Comparison of ENCODE assay signal across 8 cellular contexts in genomic region chr9:89317282-89317681, GRCh38. TPM values are rescaled to one million over a fixed set of nuclear protein-coding genes. Genes with fewer than 3 reads are reported as not detected.
A peak's percentile ranks its signal among the peaks of the same experiment; 100 is the strongest.
DNase-seq lines count a peak whose midpoint lies in the region; ATAC-seq, FAIRE-seq and TF ChIP-seq lines count a peak whose summit lies in the region.

No MANE protein-coding gene starts in this region.

- CTCF ChIA-PET in GM12878 (lab: Yijun Ruan, JAX), result interaction anchor here (2.0 kb wide), 1 partner anchor 231 kb away, joined by 8 read pairs; no protein-coding TSS in a partner anchor

- no peak for ATAC-seq in GM12878
- no peak for ATAC-seq in GM21360 (IDR thresholded peaks at IDR 0.05; ENCODE audit: unreplicated experiment)
- ATAC-seq in HG03039 (IDR thresholded peaks at IDR 0.05; ENCODE audit: unreplicated experiment), result no peak
- no peak for ATAC-seq in GM18498 (IDR thresholded peaks at IDR 0.05; ENCODE audit: unreplicated experiment)
- ATAC-seq in HG02642 (IDR thresholded peaks at IDR 0.05; ENCODE audit: poor library complexity, unreplicated experiment), result no peak

- H3K4me1 ChIP-seq in KMS-11 (ENCODE audit: low read depth, poor library complexity, severe bottlenecking) (peaks cover 80% of the 10 kb centered on the region), GM12878 (ENCODE audit: control insufficient read depth, insufficient read depth, low read length) (peaks cover 8% of the 10 kb centered on the region)

- peak overlapping the region; percentile 86; the same call in 1 of the 2 replicates for H3K9ac ChIP-seq in KMS-11
- peak overlapping the region; percentile 91 for H3K9ac ChIP-seq in GM12878 (ENCODE audit: control insufficient read depth, insufficient read depth, low read length)

- H3K4me1 Mint-ChIP-seq in nephron progenitor cell, result peaks cover 87% of the 10 kb centered on the region

- in situ Hi-C loops in GM12878 (cut with MboI), result loop anchor here (25.0 kb wide), 1 partner anchor 1755 kb away; no protein-coding TSS in a partner anchor

- no peaks in the 10 kb centered on the region for H3K9me3 Mint-ChIP-seq in nephron progenitor cell

- H3K79me2 ChIP-seq in KMS-11 (ENCODE audit: insufficient read depth, low read depth) (peaks cover 90% of the 10 kb centered on the region), GM12878 (ENCODE audit: control insufficient read depth, insufficient read depth, low read length) (peaks cover 92% of the 10 kb centered on the region)

- H3K36me3 Mint-ChIP-seq in nephron progenitor cell (ENCODE audit: low read depth), result peaks cover 50% of the 10 kb centered on the region

- POLR2A ChIA-PET in GM12878 (lab: Charles Lee), result no interaction called here

- peak; percentile 27 for DNase-seq in ELF-1 (ENCODE audit: low read depth, low spot score)
- no peak for DNase-seq in GM12878 (ENCODE audit: low read depth, low spot score)
- DNase-seq in nephron progenitor cell, result no peak

- intact Hi-C loops in GM12878 (cut with micrococcal nuclease; ENCODE audit: unreplicated experiment), result loop anchor here (5.0 to 10.0 kb wide), 4 partner anchors 90 to 1485 kb away; partner anchors contain the start of genes SEMA4D and SYK

- peak overlapping the region; percentile 82 for H3K4me3 Mint-ChIP-seq in nephron progenitor cell

- peaks cover 25% of the 10 kb centered on the region for H4K20me1 ChIP-seq in KMS-11 (ENCODE audit: insufficient read depth)
- no peaks in the 10 kb centered on the region; the same call in 1 of the 2 replicates for H4K20me1 ChIP-seq in GM12878 (ENCODE audit: control insufficient read depth, insufficient read depth)

- H3K27me3 ChIP-seq in KMS-11 (ENCODE audit: insufficient read depth, low read depth), result no peaks in the 10 kb centered on the region
- no peaks in the 10 kb centered on the region for H3K27me3 ChIP-seq in GM12878 (replicated peaks in 1 of 2; ENCODE audit: control insufficient read depth in 2 of 2, insufficient read depth in 2 of 2, low read length in 1 of 2)

- no peak for TF ChIP-seq RAD21 in GM12878 (IDR thresholded peaks at IDR 0.05; ENCODE audit: insufficient read depth, low read depth, low read length)

- H3K4me3 ChIP-seq in KMS-11 (IDR thresholded peaks at IDR 0.05; ENCODE audit: insufficient read depth, low read depth, low read length), result no peak overlapping the region
- peak overlapping the region; percentile 74 for H3K4me3 ChIP-seq in GM12878

- H3K27me3 Mint-ChIP-seq in nephron progenitor cell (ENCODE audit: low read depth, poor library complexity), result no peaks in the 10 kb centered on the region

- TF ChIP-seq CTCF in KMS-11 (conservative IDR thresholded peaks at IDR 0.05; ENCODE audit: low read depth, low read length) (no peak), GM12878 (IDR thresholded peaks at IDR 0.05 in 2 of 3, conservative IDR thresholded peaks at IDR 0.05 in 1 of 3; ENCODE audit: control insufficient read depth in 2 of 3, extremely low read depth in 1 of 3, insufficient read depth in 1 of 3, low read depth in 3 of 3, low read length in 3 of 3) (no peak), nephron progenitor cell (IDR thresholded peaks at IDR 0.05) (no peak)

- no TSS peak for BruUV-seq in GM12878 (replicated peaks; lab: Mats Ljungman, UMichigan)

- H3K27ac ChIP-seq in KMS-11 (peak overlapping the region; percentile 91), GM12878 (ENCODE audit: control insufficient read depth, insufficient read depth) (peak overlapping the region; percentile 98)

- H3K27ac Mint-ChIP-seq in nephron progenitor cell, result peak overlapping the region; percentile 92

- no peak for FAIRE-seq in GM12878 (lab: Jason Lieb, UNC)

- H3K9me3 ChIP-seq in GM12878 (replicated peaks; ENCODE audit: control insufficient read depth, insufficient read depth, low read length), result no peaks in the 10 kb centered on the region

- no peak for TF ChIP-seq EP300 in GM12878 (IDR thresholded peaks at IDR 0.05; ENCODE audit: borderline replicate concordance in 1 of 2, control insufficient read depth in 1 of 2, low read depth in 2 of 2, low read length in 2 of 2)

- H3K4me2 ChIP-seq in KMS-11 (peak overlapping the region; percentile 84; the same call in 1 of the 2 replicates), GM12878 (ENCODE audit: control insufficient read depth, insufficient read depth) (peak overlapping the region; percentile 94)

- no peak for TF ChIP-seq POLR2A in GM12878 (IDR thresholded peaks at IDR 0.05; ENCODE audit: low read depth, low read length)

- peaks cover 21% of the 10 kb centered on the region; the same call in 1 of the 2 replicates for H3K36me3 ChIP-seq in KMS-11 (ENCODE audit: insufficient read depth)
- H3K36me3 ChIP-seq in GM12878 (ENCODE audit: control insufficient read depth in 2 of 2, insufficient read depth in 2 of 2, low read length in 1 of 2), result peaks cover 2 to 17% of the 10 kb centered on the region in 2 experiments; a peak in 3 of 4 replicates

- 36% methylated on average over 4 of the region's 4 CpGs for WGBS in GM12878 (ENCODE audit: insufficient coverage, insufficient replicate concordance, low lambda C conversion rate, missing lambda C conversion rate)

- SMC1A ChIA-PET in GM12878 (lab: Charles Lee; ENCODE audit: uncharacterized antibody, unreplicated experiment), result no interaction called here

- H2AFZ ChIP-seq in KMS-11 (ENCODE audit: low read depth) (no peak overlapping the region), GM12878 (ENCODE audit: control insufficient read depth, low read depth, low read length) (no peak overlapping the region)

- RAD21 ChIA-PET in GM12878 (lab: Charles Lee; ENCODE audit: unreplicated experiment), result interaction anchor here (1.0 kb wide), 1 partner anchor 232 kb away, joined by 3 read pairs; no protein-coding TSS in a partner anchor

TF ChIP-seq in GM12878, 131 proteins besides CTCF, POLR2A, EP300 and RAD21:
- TF ChIP-seq RUNX3 (IDR thresholded peaks at IDR 0.05; ENCODE audit: low read length) (no peak), POLR2AphosphoS5 (IDR thresholded peaks at IDR 0.05; ENCODE audit: low read length) (peak; percentile 83), POU2F2 (IDR thresholded peaks at IDR 0.05; ENCODE audit: borderline replicate concordance, low read depth, low read length) (peak; percentile 47; the same call in 1 of the 3 replicates), SMAD5 (IDR thresholded peaks at IDR 0.05; ENCODE audit: low read depth) (0 out of 2 replicates have a peak, but pooled peaks have one; percentile 42), MAX (IDR thresholded peaks at IDR 0.05; ENCODE audit: low read depth, low read length) (no peak), POLR2AphosphoS2 (IDR thresholded peaks at IDR 0.05; ENCODE audit: low read depth, low read length) (0 out of 2 replicates have a peak, but pooled peaks have one; percentile 18), MXI1 (IDR thresholded peaks at IDR 0.05; ENCODE audit: low read depth, low read length) (0 out of 2 replicates have a peak, but pooled peaks have one; percentile 22)
- TF ChIP-seq, protein P1, sequence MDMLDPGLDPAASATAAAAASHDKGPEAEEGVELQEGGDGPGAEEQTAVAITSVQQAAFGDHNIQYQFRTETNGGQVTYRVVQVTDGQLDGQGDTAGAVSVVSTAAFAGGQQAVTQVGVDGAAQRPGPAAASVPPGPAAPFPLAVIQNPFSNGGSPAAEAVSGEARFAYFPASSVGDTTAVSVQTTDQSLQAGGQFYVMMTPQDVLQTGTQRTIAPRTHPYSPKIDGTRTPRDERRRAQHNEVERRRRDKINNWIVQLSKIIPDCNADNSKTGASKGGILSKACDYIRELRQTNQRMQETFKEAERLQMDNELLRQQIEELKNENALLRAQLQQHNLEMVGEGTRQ (IDR thresholded peaks at IDR 0.05; ENCODE audit: borderline replicate concordance, low read depth, low read length), result no peak

RNA-seq across cellular contexts. Expression of gene SECISBP2, which starts 1.0 kb away (rescaled TPM):
- total RNA-seq in GM12878 (2013; cell fraction: nucleolus; rRNA removed), result 321 and 348 TPM in 2 replicates
- total RNA-seq in GM12878 (2014; rRNA removed) (31.6 and 36.7 TPM in 2 replicates), GM12878 (2014; rRNA removed; fragmentation: Illumina TruSeq; extraction: Trizol) (38.2 and 39.7 TPM in 2 replicates), GM12878 (2021) (24.7 and 32.3 TPM in 2 replicates)
- polyA plus RNA-seq in GM12878 (2011; ENCODE audit: low read depth), result 20.6 TPM
- polyA plus RNA-seq in GM12878 (2011; rRNA removed) (50.5 and 60.7 TPM in 2 replicates), GM12878 (2014; fragmentation: Illumina TruSeq; extraction: Trizol) (48.3 and 67.1 TPM in 2 replicates), GM12878 (2014; fragmentation: Nextera tagmentation; extraction: Ambion mirVana) (1 to 10 TPM; 4.6 to 6.6 TPM), GM12878 (2014; rRNA removed) (31.0 and 36.8 TPM in 2 replicates), GM12878 (2016; fragmentation: Nextera tagmentation; extraction: Ambion mirVana) (10 to 100 TPM; 22.5 to 27.4 TPM)
- polyA plus RNA-seq in GM12878 (2011; cell fraction: cytosol; rRNA removed), result 24.4 and 28.6 TPM in 2 replicates
- polyA plus RNA-seq in GM12878 (2011; cell fraction: nucleus; rRNA removed), result 145 and 161 TPM in 2 replicates
- 25.4 and 30.0 TPM in 2 replicates for polyA plus RNA-seq in GM12878 (2012)
- polyA minus RNA-seq in GM12878 (2011; rRNA and poly(A)+ RNA removed), result 34.5 and 34.8 TPM in 2 replicates
- 8.3 and 12.6 TPM in 2 replicates for polyA minus RNA-seq in GM12878 (2011; cell fraction: cytosol; rRNA and poly(A)+ RNA removed)
- 43.3 and 71.2 TPM in 2 replicates for polyA minus RNA-seq in GM12878 (2011; cell fraction: nucleus; rRNA and poly(A)+ RNA removed)

RNA-seq across cellular contexts. Expression of gene CKS2, which starts 6.3 kb away (rescaled TPM):
- total RNA-seq in GM12878 (2013; cell fraction: nucleolus; rRNA removed), result 12.2 and 17.4 TPM in 2 replicates
- 197 and 220 TPM in 2 replicates for total RNA-seq in GM12878 (2014; rRNA removed)
- total RNA-seq in GM12878 (2014; rRNA removed; fragmentation: Illumina TruSeq; extraction: Trizol), result 362 and 378 TPM in 2 replicates
- total RNA-seq in GM12878 (2021), result 172 and 182 TPM in 2 replicates
- 227 TPM for polyA plus RNA-seq in GM12878 (2011; ENCODE audit: low read depth)
- polyA plus RNA-seq in GM12878 (2011; rRNA removed), result 628 and 736 TPM in 2 replicates
- 532 and 778 TPM in 2 replicates for polyA plus RNA-seq in GM12878 (2011; cell fraction: cytosol; rRNA removed)
- 283 and 317 TPM in 2 replicates for polyA plus RNA-seq in GM12878 (2011; cell fraction: nucleus; rRNA removed)
- polyA plus RNA-seq in GM12878 (2012), result 258 and 269 TPM in 2 replicates
- polyA plus RNA-seq in GM12878 (2014; fragmentation: Illumina TruSeq; extraction: Trizol), result 287 and 324 TPM in 2 replicates
- 1,000 to 10,000 TPM in 1 of 2 experiments, 100 to 1,000 TPM in 1; 781 to 1,251 TPM for polyA plus RNA-seq in GM12878 (2014; fragmentation: Nextera tagmentation; extraction: Ambion mirVana)
- polyA plus RNA-seq in GM12878 (2014; rRNA removed), result 215 and 315 TPM in 2 replicates
- polyA plus RNA-seq in GM12878 (2016; fragmentation: Nextera tagmentation; extraction: Ambion mirVana), result 100 to 1,000 TPM; 904 to 916 TPM
- 241 and 311 TPM in 2 replicates for polyA minus RNA-seq in GM12878 (2011; rRNA and poly(A)+ RNA removed)
- 88.6 and 92.8 TPM in 2 replicates for polyA minus RNA-seq in GM12878 (2011; cell fraction: cytosol; rRNA and poly(A)+ RNA removed)
- polyA minus RNA-seq in GM12878 (2011; cell fraction: nucleus; rRNA and poly(A)+ RNA removed), result 23.5 and 28.1 TPM in 2 replicates
